Comparison of ENCODE assay signal across 16 cellular contexts in the genomic region with DNA sequence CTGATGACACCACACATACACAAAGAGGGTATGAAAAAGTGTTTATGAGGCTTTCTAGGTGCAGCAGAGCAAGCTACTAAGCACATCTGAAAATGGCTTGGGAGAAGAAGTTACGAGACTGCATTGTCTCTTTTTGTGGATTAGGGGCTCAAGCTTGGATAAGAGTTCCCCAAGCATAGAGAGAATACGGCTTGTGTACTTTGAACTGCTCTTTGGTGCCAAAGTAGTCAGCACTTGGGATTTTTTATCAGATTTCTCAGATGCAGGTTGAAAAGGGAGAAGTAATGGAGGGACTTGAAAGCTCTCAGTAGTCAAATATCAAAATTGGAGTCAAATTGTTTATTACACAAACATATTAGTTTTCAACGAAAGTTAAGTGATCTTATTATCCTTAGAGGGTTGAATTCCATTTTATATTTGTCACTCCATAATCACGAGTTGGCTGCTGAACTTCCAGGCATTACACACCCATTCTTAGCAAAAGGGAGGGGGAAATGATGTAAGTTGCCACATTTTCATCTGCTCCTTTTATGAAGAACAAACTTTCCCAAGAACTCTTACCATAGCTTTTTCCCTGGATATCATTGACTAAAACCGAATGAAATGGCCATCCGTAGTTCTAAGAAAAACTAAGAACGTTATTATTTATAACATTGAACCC.
"Had no signal": no experiment of that assay in that cellular context is flagged by ENCODE, and none has a peak within 500 bp of the region (broad histone marks: within the 10 kb centered on the region; RNA-seq: fewer than 3 reads in every experiment).

No MANE protein-coding gene starts in this region.

- H3K9me3 ChIP-seq: pancreas, tibial artery, vagina had no signal

- DNase-seq: activated CD4-positive, alpha-beta T cell treated with anti-CD3 and anti-CD28 coated beads, Interleukin-2, amount 10 ng/mL, durations not matched to agents 7 days and 5 days; activated CD4-positive, CD25-positive, alpha-beta regulatory T cell; activated CD8-positive, alpha-beta memory T cell treated with anti-CD3 and anti-CD28 coated beads for 24 hours; activated effector memory CD4-positive, alpha-beta T cell treated with Interleukin-2 at 50 U/mL for 16 hours; amygdala; cerebellar nuclear complex; hypothalamus; left cardiac atrium; pancreas; tibial artery had no signal

- H3K4me1 ChIP-seq: neural progenitor cell, pancreas, tibial artery, vagina had no signal

- H3K27me3 ChIP-seq: neural progenitor cell, pancreas, tibial artery, vagina had no signal

- ATAC-seq: left cardiac atrium had no signal

- H3K9ac ChIP-seq: neural progenitor cell had no signal

- H3K4me3 ChIP-seq: neural progenitor cell, pancreas, skin epidermis, tibial artery, vagina had no signal

- H3K4me3 Mint-ChIP-seq: activated CD4-positive, alpha-beta T cell treated with anti-CD3 and anti-CD28 coated beads, Interleukin-2, amount 10 ng/mL, durations not matched to agents 7 days and 5 days; activated naive CD4-positive, alpha-beta T cell treated with anti-CD3 and anti-CD28 coated beads, Interleukin-2, amount 50 U/mL, for 24 hours; brain; mesothelial cell of epicardium; neural progenitor cell had no signal

- H3K27ac ChIP-seq: neural progenitor cell, pancreas, skin epidermis, tibial artery, vagina had no signal

- H3K36me3 ChIP-seq: neural progenitor cell, pancreas, tibial artery, vagina had no signal

- H3K27ac Mint-ChIP-seq: activated CD4-positive, alpha-beta T cell treated with anti-CD3 and anti-CD28 coated beads, Interleukin-2, amount 10 ng/mL, durations not matched to agents 7 days and 5 days; activated naive CD4-positive, alpha-beta T cell treated with anti-CD3 and anti-CD28 coated beads, Interleukin-2, amount 50 U/mL, for 24 hours; mesothelial cell of epicardium; neural progenitor cell had no signal

- H3K27me3 Mint-ChIP-seq: activated CD4-positive, alpha-beta T cell treated with anti-CD3 and anti-CD28 coated beads, Interleukin-2, amount 10 ng/mL, durations not matched to agents 7 days and 5 days; activated naive CD4-positive, alpha-beta T cell treated with anti-CD3 and anti-CD28 coated beads, Interleukin-2, amount 50 U/mL, for 24 hours; brain had no signal

- H3K4me1 Mint-ChIP-seq: activated CD4-positive, alpha-beta T cell treated with anti-CD3 and anti-CD28 coated beads, Interleukin-2, amount 10 ng/mL, durations not matched to agents 7 days and 5 days; activated naive CD4-positive, alpha-beta T cell treated with anti-CD3 and anti-CD28 coated beads, Interleukin-2, amount 50 U/mL, for 24 hours; mesothelial cell of epicardium; neural progenitor cell had no signal

- H3K36me3 Mint-ChIP-seq: activated naive CD4-positive, alpha-beta T cell treated with anti-CD3 and anti-CD28 coated beads, Interleukin-2, amount 50 U/mL, for 24 hours; brain; neural progenitor cell had no signal
